1 cellular context compared by ENCODE assay signal in the genomic region with DNA sequence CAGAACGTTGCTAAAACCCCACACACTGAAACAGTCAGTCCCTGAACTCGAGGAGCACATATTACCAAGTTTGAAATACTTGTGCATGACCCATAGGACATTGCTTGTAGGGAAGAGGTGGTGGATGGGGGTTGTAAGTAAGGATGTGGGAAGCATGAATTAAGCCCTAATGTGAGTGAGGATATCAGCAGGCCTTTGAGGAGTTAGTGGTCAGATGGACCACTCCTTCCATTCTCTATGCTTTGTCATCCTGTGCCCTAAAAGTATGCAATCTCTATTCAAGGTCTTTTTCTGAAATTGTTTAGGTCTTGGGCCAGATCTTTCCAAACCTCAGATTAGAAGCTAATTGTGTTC.
TF ChIP-seq lines count a peak whose summit lies in the region.

No MANE protein-coding gene starts in this region.

TF ChIP-seq in WTC11, 78 proteins besides CTCF, POLR2A, EP300 and RAD21 (continued from another document):
- TF ChIP-seq, protein P1, sequence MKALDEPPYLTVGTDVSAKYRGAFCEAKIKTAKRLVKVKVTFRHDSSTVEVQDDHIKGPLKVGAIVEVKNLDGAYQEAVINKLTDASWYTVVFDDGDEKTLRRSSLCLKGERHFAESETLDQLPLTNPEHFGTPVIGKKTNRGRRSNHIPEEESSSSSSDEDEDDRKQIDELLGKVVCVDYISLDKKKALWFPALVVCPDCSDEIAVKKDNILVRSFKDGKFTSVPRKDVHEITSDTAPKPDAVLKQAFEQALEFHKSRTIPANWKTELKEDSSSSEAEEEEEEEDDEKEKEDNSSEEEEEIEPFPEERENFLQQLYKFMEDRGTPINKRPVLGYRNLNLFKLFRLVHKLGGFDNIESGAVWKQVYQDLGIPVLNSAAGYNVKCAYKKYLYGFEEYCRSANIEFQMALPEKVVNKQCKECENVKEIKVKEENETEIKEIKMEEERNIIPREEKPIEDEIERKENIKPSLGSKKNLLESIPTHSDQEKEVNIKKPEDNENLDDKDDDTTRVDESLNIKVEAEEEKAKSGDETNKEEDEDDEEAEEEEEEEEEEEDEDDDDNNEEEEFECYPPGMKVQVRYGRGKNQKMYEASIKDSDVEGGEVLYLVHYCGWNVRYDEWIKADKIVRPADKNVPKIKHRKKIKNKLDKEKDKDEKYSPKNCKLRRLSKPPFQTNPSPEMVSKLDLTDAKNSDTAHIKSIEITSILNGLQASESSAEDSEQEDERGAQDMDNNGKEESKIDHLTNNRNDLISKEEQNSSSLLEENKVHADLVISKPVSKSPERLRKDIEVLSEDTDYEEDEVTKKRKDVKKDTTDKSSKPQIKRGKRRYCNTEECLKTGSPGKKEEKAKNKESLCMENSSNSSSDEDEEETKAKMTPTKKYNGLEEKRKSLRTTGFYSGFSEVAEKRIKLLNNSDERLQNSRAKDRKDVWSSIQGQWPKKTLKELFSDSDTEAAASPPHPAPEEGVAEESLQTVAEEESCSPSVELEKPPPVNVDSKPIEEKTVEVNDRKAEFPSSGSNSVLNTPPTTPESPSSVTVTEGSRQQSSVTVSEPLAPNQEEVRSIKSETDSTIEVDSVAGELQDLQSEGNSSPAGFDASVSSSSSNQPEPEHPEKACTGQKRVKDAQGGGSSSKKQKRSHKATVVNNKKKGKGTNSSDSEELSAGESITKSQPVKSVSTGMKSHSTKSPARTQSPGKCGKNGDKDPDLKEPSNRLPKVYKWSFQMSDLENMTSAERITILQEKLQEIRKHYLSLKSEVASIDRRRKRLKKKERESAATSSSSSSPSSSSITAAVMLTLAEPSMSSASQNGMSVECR (CRISPR knock-in tag; IDR thresholded peaks at IDR 0.05; ENCODE audit: borderline replicate concordance), result no peak
